ENCODE assay signal across 27 cellular contexts in the genomic region with DNA sequence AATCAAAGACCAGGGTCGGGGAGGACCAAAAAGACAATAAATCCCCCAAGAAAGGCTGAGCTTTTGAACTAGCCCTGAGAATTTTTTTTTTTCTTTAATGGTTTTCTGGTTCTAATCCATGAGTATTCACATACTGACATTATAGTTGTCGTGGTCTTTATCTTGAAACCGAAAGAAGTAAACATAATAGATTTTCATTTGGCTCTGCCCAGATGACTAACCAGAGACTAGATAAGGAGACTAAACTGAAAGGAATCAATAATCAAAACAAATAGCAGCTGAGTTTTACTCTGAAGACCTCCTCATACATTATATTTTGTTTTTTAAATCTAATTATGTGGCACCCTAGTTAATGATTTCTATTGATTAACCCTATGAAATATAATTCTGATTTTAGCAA.
"Had no signal": no experiment of that assay in that cellular context is flagged by ENCODE, and none has a peak within 500 bp of the region (broad histone marks: within the 10 kb centered on the region; RNA-seq: fewer than 3 reads in every experiment).

No MANE protein-coding gene starts in this region.

- H3K4me3 ChIP-seq: ascending aorta, cardiac muscle cell had no signal

- H3K27me3 ChIP-seq: ascending aorta, cardiac muscle cell had no signal

- H3K36me3 ChIP-seq: ascending aorta, cardiac muscle cell had no signal

- H3K4me1 ChIP-seq: ascending aorta had no signal

- ATAC-seq: activated CD8-positive, alpha-beta T cell treated with anti-CD3 and anti-CD28 coated beads for 36 hours; activated naive CD8-positive, alpha-beta T cell treated with anti-CD3 and anti-CD28 coated beads, Interleukin-2, amount 50 U/mL, for 24 hours had no signal

- H3K9me3 ChIP-seq: ascending aorta had no signal

- DNase-seq: activated B cell treated with CpG ODN at 0.5 μM for 24 hours; activated CD4-positive, alpha-beta memory T cell treated with anti-CD3 and anti-CD28 coated beads for 36 hours; activated CD4-positive, alpha-beta T cell treated with anti-CD3 and anti-CD28 coated beads for 4 hours; activated CD4-positive, alpha-beta T cell treated with anti-CD3 and anti-CD28 coated beads, Interleukin-2, amount 10 ng/mL, durations not matched to agents 24 days and 14 days; activated CD4-positive, alpha-beta T cell treated with anti-CD3 and anti-CD28 coated beads, Interleukin-2, amount 50 U/mL, for 1 hour; activated CD4-positive, alpha-beta T cell treated with anti-CD3 and anti-CD28 coated beads, Interleukin-2, amount 50 U/mL, for 4 hours; activated CD4-positive, CD25-positive, alpha-beta regulatory T cell treated with anti-CD3 and anti-CD28 coated beads, Interleukin-2, amount 50 U/mL, for 72 hours; activated CD8-positive, alpha-beta memory T cell treated with anti-CD3 and anti-CD28 coated beads, Interleukin-2, amount 50 U/mL, for 48 hours; activated CD8-positive, alpha-beta T cell treated with anti-CD3 and anti-CD28 coated beads for 36 hours; activated effector memory CD4-positive, alpha-beta T cell treated with Interleukin-2 at 50 U/mL for 16 hours; activated gamma-delta T cell; activated naive CD4-positive, alpha-beta T cell treated with anti-CD3 and anti-CD28 coated beads, Interleukin-2, amount 10 ng/mL, durations not matched to agents 7 days and 5 days; activated naive CD4-positive, alpha-beta T cell treated with Interleukin-2 at 50 U/mL for 16 hours; activated naive CD8-positive, alpha-beta T cell treated with anti-CD3 and anti-CD28 coated beads, Interleukin-2, amount 10 ng/mL, durations not matched to agents 7 days and 5 days; activated naive CD8-positive, alpha-beta T cell treated with anti-CD3 and anti-CD28 coated beads, Interleukin-2, amount 50 U/mL, for 24 hours; activated T-cell treated with anti-CD3 and anti-CD28 coated beads, Interleukin-2, amount 50 U/mL, for 24 hours; activated T-cell treated with anti-CD3 and anti-CD28 coated beads, Interleukin-2, amount 50 U/mL, for 48 hours; amygdala; anterior cingulate cortex; caudate nucleus; cerebellar nuclear complex; T-helper 1 cell; T-helper 2 cell; T-helper 9 cell had no signal

- H3K27ac ChIP-seq: ascending aorta, cardiac muscle cell, VCaP had no signal
